In the genomic region with DNA sequence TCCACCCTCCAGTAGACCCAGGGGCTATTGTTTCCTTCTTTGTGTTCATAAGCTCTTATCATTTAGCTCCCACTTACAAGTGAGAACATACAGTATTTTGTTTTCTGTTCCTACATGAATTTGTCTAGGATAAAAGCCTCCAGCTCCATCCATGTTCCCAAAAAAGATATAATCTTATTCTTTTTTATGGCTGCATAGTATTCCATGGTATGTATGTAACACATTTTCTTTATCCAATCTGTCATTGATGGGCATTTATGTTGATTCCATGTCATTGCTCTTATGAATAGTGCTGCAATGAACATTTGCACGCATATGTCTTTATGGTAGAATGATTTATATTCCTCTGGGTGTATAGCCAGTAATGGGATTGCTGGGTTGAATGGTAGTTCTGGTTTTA, we compare ENCODE assay signal across 3 cellular contexts. TPM values are rescaled to one million over a fixed set of nuclear protein-coding genes. Genes with fewer than 3 reads are reported as not detected.
"Had no signal": no experiment of that assay in that cellular context is flagged by ENCODE, and none has a peak within 500 bp of the region (broad histone marks: within the 10 kb centered on the region; RNA-seq: fewer than 3 reads in every experiment).

No MANE protein-coding gene starts in this region.

RNA-seq across cellular contexts. Expression of gene CD53, which starts 11.0 kb away (rescaled TPM):
- total RNA-seq: LHCN-M2, MCF 10A, NCI-H460 had no signal
